1 cellular context compared by ENCODE assay signal in the genomic region with DNA sequence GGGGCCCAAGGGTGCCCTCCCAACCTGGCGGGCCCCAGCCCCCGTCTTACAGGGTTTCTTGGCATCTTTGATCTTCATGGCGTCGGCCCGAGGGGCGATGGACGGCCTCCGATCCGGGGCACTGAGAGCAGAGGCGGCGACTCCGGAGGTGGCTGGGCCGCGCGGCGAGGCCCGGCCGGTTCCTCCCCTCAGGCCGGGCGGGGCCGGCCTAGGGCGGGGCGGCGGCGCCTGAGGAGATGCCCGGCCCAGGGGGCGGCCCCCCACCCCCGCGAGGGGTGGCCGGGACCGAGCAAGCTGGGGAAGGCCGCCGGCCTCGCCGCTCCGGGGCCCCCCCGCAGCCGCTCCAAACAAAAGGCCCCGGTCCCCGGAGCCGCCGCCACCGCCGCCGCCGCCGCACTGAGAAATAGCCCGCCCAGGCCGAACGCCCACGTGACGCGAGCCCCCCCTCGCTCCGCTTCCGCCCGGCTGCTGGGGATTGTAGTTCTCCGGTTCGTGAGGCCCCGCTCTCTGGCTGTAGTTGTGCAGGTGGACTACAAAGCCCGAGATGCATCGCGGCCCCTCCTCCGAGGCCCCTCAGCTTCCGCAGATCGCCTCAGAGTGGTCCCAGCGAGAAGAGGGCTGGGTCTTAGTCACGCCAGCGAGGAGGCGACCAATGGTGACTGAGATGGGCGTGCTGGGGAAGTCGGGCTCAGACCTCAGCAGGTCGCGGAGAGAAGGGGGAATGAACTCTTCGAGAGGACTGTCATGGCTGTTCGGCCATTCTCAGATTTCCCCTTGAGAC.
TF ChIP-seq lines count a peak whose summit lies in the region.

TSS of gene PANK3 (minus strand) at position 163 of the 781 bp plus-strand sequence. CDS start at position 78, 85 bp downstream.

TF ChIP-seq in HepG2, 621 proteins besides CTCF, POLR2A, EP300 and RAD21 (continued from another document and continues in another):
- no peak for TF ChIP-seq ZNF101 (CRISPR knock-in tag; IDR thresholded peaks at IDR 0.05; ENCODE audit: borderline replicate concordance, low read depth)
- TF ChIP-seq ZNF850 (CRISPR knock-in tag; conservative IDR thresholded peaks at IDR 0.05) = no peak
- TF ChIP-seq DR1 (CRISPR knock-in tag; IDR thresholded peaks at IDR 0.05) = peak; percentile 75
- no peak for TF ChIP-seq CBX2 (IDR thresholded peaks at IDR 0.05; ENCODE audit: low read depth, low read length)
- no peak for TF ChIP-seq CBX2 (CRISPR knock-in tag; IDR thresholded peaks at IDR 0.05; ENCODE audit: low read depth)
- TF ChIP-seq RBM22 (optimal IDR thresholded peaks at IDR 0.05; ENCODE audit: low read length) = peak; percentile 49
- TF ChIP-seq, protein P1, sequence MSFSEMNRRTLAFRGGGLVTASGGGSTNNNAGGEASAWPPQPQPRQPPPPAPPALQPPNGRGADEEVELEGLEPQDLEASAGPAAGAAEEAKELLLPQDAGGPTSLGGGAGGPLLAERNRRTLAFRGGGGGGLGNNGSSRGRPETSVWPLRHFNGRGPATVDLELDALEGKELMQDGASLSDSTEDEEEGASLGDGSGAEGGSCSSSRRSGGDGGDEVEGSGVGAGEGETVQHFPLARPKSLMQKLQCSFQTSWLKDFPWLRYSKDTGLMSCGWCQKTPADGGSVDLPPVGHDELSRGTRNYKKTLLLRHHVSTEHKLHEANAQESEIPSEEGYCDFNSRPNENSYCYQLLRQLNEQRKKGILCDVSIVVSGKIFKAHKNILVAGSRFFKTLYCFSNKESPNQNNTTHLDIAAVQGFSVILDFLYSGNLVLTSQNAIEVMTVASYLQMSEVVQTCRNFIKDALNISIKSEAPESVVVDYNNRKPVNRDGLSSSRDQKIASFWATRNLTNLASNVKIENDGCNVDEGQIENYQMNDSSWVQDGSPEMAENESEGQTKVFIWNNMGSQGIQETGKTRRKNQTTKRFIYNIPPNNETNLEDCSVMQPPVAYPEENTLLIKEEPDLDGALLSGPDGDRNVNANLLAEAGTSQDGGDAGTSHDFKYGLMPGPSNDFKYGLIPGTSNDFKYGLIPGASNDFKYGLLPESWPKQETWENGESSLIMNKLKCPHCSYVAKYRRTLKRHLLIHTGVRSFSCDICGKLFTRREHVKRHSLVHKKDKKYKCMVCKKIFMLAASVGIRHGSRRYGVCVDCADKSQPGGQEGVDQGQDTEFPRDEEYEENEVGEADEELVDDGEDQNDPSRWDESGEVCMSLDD (CRISPR knock-in tag; IDR thresholded peaks at IDR 0.05; ENCODE audit: borderline replicate concordance) = no peak
- peak; percentile 72; the same call in 1 of the 2 replicates for TF ChIP-seq ARID4A (CRISPR knock-in tag; IDR thresholded peaks at IDR 0.05; ENCODE audit: borderline replicate concordance)
- TF ChIP-seq NAIF1 (CRISPR knock-in tag; IDR thresholded peaks at IDR 0.05; ENCODE audit: borderline replicate concordance) = no peak
- TF ChIP-seq SOX5 (CRISPR knock-in tag; IDR thresholded peaks at IDR 0.05; ENCODE audit: borderline replicate concordance) = peak; percentile 36
- peak; percentile 56; the same call in 1 of the 2 replicates for TF ChIP-seq FOXO1 (CRISPR knock-in tag; IDR thresholded peaks at IDR 0.05)
- no peak for TF ChIP-seq ZNF280B (CRISPR knock-in tag; IDR thresholded peaks at IDR 0.05; ENCODE audit: borderline replicate concordance)
- no peak for TF ChIP-seq TP53 (CRISPR knock-in tag; conservative IDR thresholded peaks at IDR 0.05)
- no peak for TF ChIP-seq NR1H2 (CRISPR knock-in tag; IDR thresholded peaks at IDR 0.05; ENCODE audit: borderline replicate concordance, low read depth)
- TF ChIP-seq FOXM1 (CRISPR knock-in tag; IDR thresholded peaks at IDR 0.05) = no peak
- TF ChIP-seq SOX6 (IDR thresholded peaks at IDR 0.05) = no peak
- TF ChIP-seq SOX6 (CRISPR knock-in tag; IDR thresholded peaks at IDR 0.05) = peak; percentile 67
- peak; percentile 92 for TF ChIP-seq TFE3 (CRISPR knock-in tag; IDR thresholded peaks at IDR 0.05)
- TF ChIP-seq CHD4 (IDR thresholded peaks at IDR 0.05; ENCODE audit: borderline replicate concordance, low read length) = no peak
- TF ChIP-seq NR2F2 (IDR thresholded peaks at IDR 0.05; ENCODE audit: borderline replicate concordance, low read depth) = peak; percentile 24; the same call in 1 of the 2 replicates
- TF ChIP-seq MXD4 (CRISPR knock-in tag; IDR thresholded peaks at IDR 0.05) = 0 out of 2 replicates have a peak, but pooled peaks have one; percentile 4
- no peak for TF ChIP-seq MLLT10 (CRISPR knock-in tag; IDR thresholded peaks at IDR 0.05)
- peak; percentile 73; the same call in 1 of the 2 replicates for TF ChIP-seq MEF2D (CRISPR knock-in tag; IDR thresholded peaks at IDR 0.05)
- no peak; the same call in 1 of the 2 replicates for TF ChIP-seq SAP130 (CRISPR knock-in tag; IDR thresholded peaks at IDR 0.05; ENCODE audit: low read depth)
- TF ChIP-seq ARID3A (IDR thresholded peaks at IDR 0.05; ENCODE audit: low read depth, low read length) = 0 out of 2 replicates have a peak, but pooled peaks have one; percentile 16
- no peak for TF ChIP-seq KAT7 (CRISPR knock-in tag; IDR thresholded peaks at IDR 0.05; ENCODE audit: borderline replicate concordance)
- TF ChIP-seq ZSCAN30 (CRISPR knock-in tag; IDR thresholded peaks at IDR 0.05) = no peak
- TF ChIP-seq ZBTB1 (CRISPR knock-in tag; IDR thresholded peaks at IDR 0.05; ENCODE audit: borderline replicate concordance) = no peak
- TF ChIP-seq ZBED4 (CRISPR knock-in tag; IDR thresholded peaks at IDR 0.05; ENCODE audit: borderline replicate concordance) = peak; percentile 75
- peak; percentile 79 for TF ChIP-seq YY1 (IDR thresholded peaks at IDR 0.05; ENCODE audit: insufficient read depth, insufficient replicate concordance, low read depth, low read length)
- 0 out of 2 replicates have a peak, but pooled peaks have one; percentile 34 for TF ChIP-seq TBP (CRISPR knock-in tag; IDR thresholded peaks at IDR 0.05)
- TF ChIP-seq FOXJ3 (CRISPR knock-in tag; IDR thresholded peaks at IDR 0.05; ENCODE audit: borderline replicate concordance) = no peak
- TF ChIP-seq NFYB (CRISPR knock-in tag; IDR thresholded peaks at IDR 0.05) = peak; percentile 85
- no peak for TF ChIP-seq ZNF841 (CRISPR knock-in tag; IDR thresholded peaks at IDR 0.05; ENCODE audit: borderline replicate concordance)
- TF ChIP-seq, protein P2, sequence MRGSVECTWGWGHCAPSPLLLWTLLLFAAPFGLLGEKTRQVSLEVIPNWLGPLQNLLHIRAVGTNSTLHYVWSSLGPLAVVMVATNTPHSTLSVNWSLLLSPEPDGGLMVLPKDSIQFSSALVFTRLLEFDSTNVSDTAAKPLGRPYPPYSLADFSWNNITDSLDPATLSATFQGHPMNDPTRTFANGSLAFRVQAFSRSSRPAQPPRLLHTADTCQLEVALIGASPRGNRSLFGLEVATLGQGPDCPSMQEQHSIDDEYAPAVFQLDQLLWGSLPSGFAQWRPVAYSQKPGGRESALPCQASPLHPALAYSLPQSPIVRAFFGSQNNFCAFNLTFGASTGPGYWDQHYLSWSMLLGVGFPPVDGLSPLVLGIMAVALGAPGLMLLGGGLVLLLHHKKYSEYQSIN (CRISPR knock-in tag; IDR thresholded peaks at IDR 0.05; ENCODE audit: borderline replicate concordance) = no peak
- no peak for TF ChIP-seq HNRNPUL1 (IDR thresholded peaks at IDR 0.05; ENCODE audit: low read depth, low read length)
- no peak for TF ChIP-seq EEA1 (CRISPR knock-in tag; IDR thresholded peaks at IDR 0.05; ENCODE audit: borderline replicate concordance)
- TF ChIP-seq TAF1 (CRISPR knock-in tag; IDR thresholded peaks at IDR 0.05) = peak; percentile 93
- peak; percentile 81; the same call in 1 of the 2 replicates for TF ChIP-seq RXRA (CRISPR knock-in tag; IDR thresholded peaks at IDR 0.05)
- no peak for TF ChIP-seq ZNF839 (CRISPR knock-in tag; IDR thresholded peaks at IDR 0.05; ENCODE audit: borderline replicate concordance)
- peak; percentile 94 for TF ChIP-seq ZNF747 (CRISPR knock-in tag; IDR thresholded peaks at IDR 0.05; ENCODE audit: borderline replicate concordance)
